In genomic region chr12:123519151-123520001, GRCh38 we compare ENCODE assay signal across 9 cellular contexts. TPM values are rescaled to one million over a fixed set of nuclear protein-coding genes. Genes with fewer than 3 reads are reported as not detected.
DNase-seq lines count a peak whose midpoint lies in the region; ATAC-seq and TF ChIP-seq lines count a peak whose summit lies in the region.
"Had no signal": no experiment of that assay in that cellular context is flagged by ENCODE, and none has a peak within 500 bp of the region (broad histone marks: within the 10 kb centered on the region; RNA-seq: fewer than 3 reads in every experiment).

No MANE protein-coding gene starts in this region.

- no peak for TF ChIP-seq CTCF in Calu3 (IDR thresholded peaks at IDR 0.05; ENCODE audit: unreplicated experiment)
- TF ChIP-seq CTCF in progenitor cell of endocrine pancreas (IDR thresholded peaks at IDR 0.05; ENCODE audit: unreplicated experiment), result no peak
- TF ChIP-seq CTCF in natural killer cell (IDR thresholded peaks at IDR 0.05), result no peak
- TF ChIP-seq CTCF in OCI-LY7 (conservative IDR thresholded peaks at IDR 0.05; ENCODE audit: low read length), result no peak

- ATAC-seq in Right ventricle myocardium superior (ENCODE audit: poor library complexity) (peak; percentile 76), natural killer cell (no peak), HG02678 (IDR thresholded peaks at IDR 0.05; ENCODE audit: unreplicated experiment) (no peak)

- no peak overlapping the region for H3K4me2 ChIP-seq in OCI-LY7 (ENCODE audit: low read length)

- CTCF ChIA-PET in Calu3 (lab: Charles Lee) (interaction anchor here (0.5 to 0.9 kb wide), 2 partner anchors 25 to 64 kb away, joined by 3 read pairs; no protein-coding TSS in a partner anchor), OCI-LY7 (lab: Charles Lee; ENCODE audit: unreplicated experiment) (no interaction called here)

- BruUV-seq in Calu3 (replicated peaks; lab: Mats Ljungman, UMichigan) (no TSS peak), OCI-LY7 (replicated peaks; lab: Mats Ljungman, UMichigan) (no TSS peak)

- no peaks in the 10 kb centered on the region for H3K9me2 ChIP-seq in OCI-LY7 (ENCODE audit: insufficient read depth, low read length)

- no peaks in the 10 kb centered on the region for H3K27me3 Mint-ChIP-seq in Calu3 (ENCODE audit: unreplicated experiment)
- no peaks in the 10 kb centered on the region for H3K27me3 Mint-ChIP-seq in activated naive CD8-positive, alpha-beta T cell treated with anti-CD3 and anti-CD28 coated beads for 36 hours
- no peaks in the 10 kb centered on the region for H3K27me3 Mint-ChIP-seq in progenitor cell of endocrine pancreas
- no peaks in the 10 kb centered on the region for H3K27me3 Mint-ChIP-seq in natural killer cell (ENCODE audit: low read depth in 2 of 2)

- H2AFZ ChIP-seq in OCI-LY7 (ENCODE audit: low read length), result no peak overlapping the region

- H3K4me1 ChIP-seq in OCI-LY7 (ENCODE audit: insufficient read depth, low read length, poor library complexity, severe bottlenecking), result no peaks in the 10 kb centered on the region

- H3K27ac Mint-ChIP-seq in Calu3 (ENCODE audit: unreplicated experiment) (no peak overlapping the region), progenitor cell of endocrine pancreas (peak overlapping the region; percentile 51), natural killer cell (no peak overlapping the region)
- no peak overlapping the region for H3K27ac Mint-ChIP-seq in activated naive CD8-positive, alpha-beta T cell treated with anti-CD3 and anti-CD28 coated beads for 36 hours
- H3K27ac Mint-ChIP-seq: T-helper 1 cell treated with Interleukin-12 subunit alpha and Interleukin-12 subunit beta and Interleukin-4 antibody, amounts not matched to agents 30 μg/mL and 1 μg/mL, for 36 hours had no signal

- H3K9me3 ChIP-seq in OCI-LY7 (ENCODE audit: low read length), result no peaks in the 10 kb centered on the region

- H3K4me3 ChIP-seq in OCI-LY7 (ENCODE audit: low read depth, low read length, poor library complexity, severe bottlenecking), result no peak overlapping the region

- H3K9me3 Mint-ChIP-seq in Calu3 (ENCODE audit: low read depth, unreplicated experiment) (no peaks in the 10 kb centered on the region), progenitor cell of endocrine pancreas (ENCODE audit: low read depth) (no peaks in the 10 kb centered on the region), natural killer cell (no peaks in the 10 kb centered on the region)
- H3K9me3 Mint-ChIP-seq in activated naive CD8-positive, alpha-beta T cell treated with anti-CD3 and anti-CD28 coated beads for 36 hours, result no peaks in the 10 kb centered on the region
- H3K9me3 Mint-ChIP-seq: T-helper 1 cell treated with Interleukin-12 subunit alpha and Interleukin-12 subunit beta and Interleukin-4 antibody, amounts not matched to agents 30 μg/mL and 1 μg/mL, for 36 hours had no signal

- H4K20me1 ChIP-seq in OCI-LY7 (ENCODE audit: insufficient read depth, low read length), result no peaks in the 10 kb centered on the region

- H3K79me2 ChIP-seq in OCI-LY7 (ENCODE audit: insufficient read depth, low read depth, low read length), result no peaks in the 10 kb centered on the region

- DNase-seq in Calu3 (peak; percentile 54), Right ventricle myocardium superior (peak; percentile 79), progenitor cell of endocrine pancreas (ENCODE audit: low spot score, unreplicated experiment) (no peak), natural killer cell (no peak), NAMALWA (ENCODE audit: low spot score) (no peak), OCI-LY7 (ENCODE audit: low spot score) (no peak)
- DNase-seq in activated naive CD8-positive, alpha-beta T cell treated with anti-CD3 and anti-CD28 coated beads for 36 hours, result peak; percentile 12

- no peak overlapping the region for H3K27ac ChIP-seq in OCI-LY7 (ENCODE audit: low read depth, low read length, poor library complexity, severe bottlenecking)

- POLR2A ChIA-PET in OCI-LY7 (lab: Charles Lee), result interaction anchor here (0.7 kb wide), 2 partner anchors 38 to 786 kb away, joined by 3 to 5 read pairs; no protein-coding TSS in a partner anchor

- peaks cover 10% of the 10 kb centered on the region for H3K4me1 Mint-ChIP-seq in Calu3 (ENCODE audit: low read depth, unreplicated experiment)
- H3K4me1 Mint-ChIP-seq in activated naive CD8-positive, alpha-beta T cell treated with anti-CD3 and anti-CD28 coated beads for 36 hours, result peaks cover 3% of the 10 kb centered on the region
- H3K4me1 Mint-ChIP-seq in progenitor cell of endocrine pancreas (ENCODE audit: low read depth), result peaks cover 7% of the 10 kb centered on the region
- no peaks in the 10 kb centered on the region for H3K4me1 Mint-ChIP-seq in natural killer cell

- no peaks in the 10 kb centered on the region for H3K36me3 ChIP-seq in OCI-LY7 (ENCODE audit: insufficient read depth, low read length)

- H3K36me3 Mint-ChIP-seq in Calu3 (ENCODE audit: insufficient read depth, unreplicated experiment) (no peaks in the 10 kb centered on the region), progenitor cell of endocrine pancreas (ENCODE audit: insufficient read depth) (peaks cover 43% of the 10 kb centered on the region), natural killer cell (no peaks in the 10 kb centered on the region)
- peaks cover 2% of the 10 kb centered on the region for H3K36me3 Mint-ChIP-seq in activated naive CD8-positive, alpha-beta T cell treated with anti-CD3 and anti-CD28 coated beads for 36 hours

- H3K4me3 Mint-ChIP-seq in Calu3 (ENCODE audit: low read depth, unreplicated experiment), result no peak overlapping the region
- no peak overlapping the region for H3K4me3 Mint-ChIP-seq in activated naive CD8-positive, alpha-beta T cell treated with anti-CD3 and anti-CD28 coated beads for 36 hours
- no peak overlapping the region for H3K4me3 Mint-ChIP-seq in progenitor cell of endocrine pancreas (ENCODE audit: low read depth)
- no peak overlapping the region for H3K4me3 Mint-ChIP-seq in natural killer cell
- H3K4me3 Mint-ChIP-seq: T-helper 1 cell treated with Interleukin-12 subunit alpha and Interleukin-12 subunit beta and Interleukin-4 antibody, amounts not matched to agents 30 μg/mL and 1 μg/mL, for 36 hours had no signal

- intact Hi-C loops in Calu3 (cut with micrococcal nuclease; ENCODE audit: unreplicated experiment), result no loop called here
- intact Hi-C loops in Right ventricle myocardium superior (cut with DNase I), result loop anchor here (5.0 kb wide), 1 partner anchor 37 kb away; no protein-coding TSS in a partner anchor
- intact Hi-C loops in natural killer cell (cut with micrococcal nuclease), result no loop called here
- intact Hi-C loops in OCI-LY7 (cut with micrococcal nuclease; ENCODE audit: unreplicated experiment), result no loop called here

RNA-seq across cellular contexts. Expression of gene RILPL1, which starts 14.1 kb away (rescaled TPM):
- total RNA-seq in Calu3 (2022) (9.5 and 9.7 TPM in 2 replicates), Right ventricle myocardium superior (92.4 TPM), progenitor cell of endocrine pancreas (25.4 and 26.2 TPM in 2 replicates), natural killer cell (1 to 10 TPM; 1.3 to 2.7 (median 1.5) TPM), OCI-LY7 (2022) (0.74 and 0.86 TPM in 2 replicates)
- 1 to 10 TPM; 1.4 to 1.6 TPM for total RNA-seq in activated naive CD8-positive, alpha-beta T cell treated with anti-CD3 and anti-CD28 coated beads for 36 hours
- 0.05 and 0.38 TPM in 2 replicates for total RNA-seq in OCI-LY7 (2014; rRNA removed; shearing (Covaris generic))

Comparison
In these comparisons a context has a peak if more than half of its experiments do, and no peak if none do; other contexts are left out.
1. DNase-seq: peak in Calu3 (single experiment), activated naive CD8-positive, alpha-beta T cell treated with anti-CD3 and anti-CD28 coated beads for 36 hours (single experiment) and Right ventricle myocardium superior (single experiment); none in progenitor cell of endocrine pancreas (single experiment), natural killer cell (single experiment), NAMALWA (single experiment) and OCI-LY7 (single experiment).